Comparison of ENCODE assay signal across 15 cellular contexts in genomic region chr12:108004368-108004767, GRCh38.
DNase-seq lines count a peak whose midpoint lies in the region; ATAC-seq, FAIRE-seq and TF ChIP-seq lines count a peak whose summit lies in the region.
"Had no signal": no experiment of that assay in that cellular context is flagged by ENCODE, and none has a peak within 500 bp of the region (broad histone marks: within the 10 kb centered on the region; RNA-seq: fewer than 3 reads in every experiment).

No MANE protein-coding gene starts in this region.

- POLR2A ChIA-PET in HEK293 (lab: Yijun Ruan, JAX): no interaction called here
- POLR2A ChIA-PET in HepG2 (lab: Yijun Ruan, JAX): no interaction called here

- H3K4me2 ChIP-seq in HepG2 (ENCODE audit: low read depth, low read length): no peak overlapping the region

- no peak for ATAC-seq in HepG2
- no peak for ATAC-seq in GM21737 (IDR thresholded peaks at IDR 0.05; ENCODE audit: unreplicated experiment)

- TF ChIP-seq EP300 in HepG2 (IDR thresholded peaks at IDR 0.05; ENCODE audit: low read depth in 2 of 2, low read length in 2 of 2) (no peak), HepG2 (CRISPR knock-in tag; IDR thresholded peaks at IDR 0.05; ENCODE audit: borderline replicate concordance) (no peak)

- no peak for FAIRE-seq in HepG2 (lab: Jason Lieb, UNC)

- H3K9ac ChIP-seq in HepG2 (ENCODE audit: insufficient read depth, low read depth, low read length): no peak overlapping the region

- 0% methylated on average over 1 of the region's 1 CpG for WGBS in HepG2 (ENCODE audit: low lambda C conversion rate)

- H3K27me3 ChIP-seq in HepG2 (ENCODE audit: control insufficient read depth in 1 of 2, insufficient read depth in 2 of 2, low read length in 2 of 2) (no peaks in the 10 kb centered on the region), Peyer's patch (no peaks in the 10 kb centered on the region)

- H3K4me1 ChIP-seq in HEK293 (ENCODE audit: control insufficient read depth, insufficient read depth, low read length): no peaks in the 10 kb centered on the region
- H3K4me1 ChIP-seq in HepG2 (ENCODE audit: insufficient read depth, low read length): no peaks in the 10 kb centered on the region
- H3K4me1 ChIP-seq in Peyer's patch: no peaks in the 10 kb centered on the region

- intact Hi-C loops in HepG2 (cut with micrococcal nuclease; ENCODE audit: unreplicated experiment): no loop called here

- H3K27ac ChIP-seq in HEK293 (ENCODE audit: extremely low read depth, low read depth, low read length): no peak overlapping the region
- no peak overlapping the region for H3K27ac ChIP-seq in HepG2 (ENCODE audit: extremely low read length, insufficient read depth, low read length)
- no peak overlapping the region for H3K27ac ChIP-seq in Peyer's patch

- no peak for TF ChIP-seq RAD21 in HepG2 (CRISPR knock-in tag; IDR thresholded peaks at IDR 0.05)

- no TSS peak for BruUV-seq in HepG2 (replicated peaks; lab: Mats Ljungman, UMichigan)

- TF ChIP-seq POLR2A in HepG2 (IDR thresholded peaks at IDR 0.05; ENCODE audit: insufficient read depth in 1 of 2, low read depth in 2 of 2, low read length in 2 of 2) (no peak), Peyer's patch (IDR thresholded peaks at IDR 0.05) (no peak)

- CTCF ChIA-PET in HEK293 (lab: Yijun Ruan, JAX): interaction anchor here (0.6 to 2.4 kb wide), 3 partner anchors 11 to 57 kb away, joined by 4 to 7 read pairs (median 5); no protein-coding TSS in a partner anchor
- CTCF ChIA-PET in HepG2 (lab: Yijun Ruan, JAX; ENCODE audit: low intra/inter-chr PET ratio, low total read pairs): no interaction called here

- no peaks in the 10 kb centered on the region for H3K79me2 ChIP-seq in HepG2 (ENCODE audit: insufficient read depth, low read length)

- H3K36me3 ChIP-seq in HEK293 (ENCODE audit: control insufficient read depth in 2 of 2, insufficient read depth in 1 of 2, low read length in 2 of 2) (no peaks in the 10 kb centered on the region), HepG2 (replicated peaks in 1 of 2; ENCODE audit: control insufficient read depth in 1 of 2, insufficient read depth in 2 of 2, low read length in 2 of 2) (no peaks in the 10 kb centered on the region), Peyer's patch (no peaks in the 10 kb centered on the region)

- H2AFZ ChIP-seq in HepG2 (ENCODE audit: low read length): no peak overlapping the region

- H3K9me3 ChIP-seq in HEK293 (ENCODE audit: control insufficient read depth, insufficient read depth, low read depth, low read length) (no peaks in the 10 kb centered on the region), HepG2 (ENCODE audit: low read length) (no peaks in the 10 kb centered on the region), Peyer's patch (no peaks in the 10 kb centered on the region)

- no peaks in the 10 kb centered on the region for H4K20me1 ChIP-seq in HepG2 (ENCODE audit: insufficient read depth, low read length)

- H3K4me3 ChIP-seq in HEK293 (ENCODE audit: low read depth, low read length): no peak overlapping the region
- H3K4me3 ChIP-seq in choroid plexus epithelial cell (ENCODE audit: low read depth, low read length): no peak overlapping the region
- H3K4me3 ChIP-seq in HepG2 (replicated peaks in 1 of 3; ENCODE audit: insufficient read depth in 1 of 3, low read depth in 2 of 3, low read length in 3 of 3): no peak overlapping the region
- H3K4me3 ChIP-seq in Peyer's patch: no peak overlapping the region

- DNase-seq in NCI-H187 (lab: John Stamatoyannopoulos, UW): peak; percentile 11 to 36
- peak; percentile 13 for DNase-seq in choroid plexus epithelial cell (ENCODE audit: low read depth)
- DNase-seq in HepG2 (ENCODE audit: low spot score): no peak
- no peak for DNase-seq in AML-193 (lab: John Stamatoyannopoulos, UW)
- DNase-seq in Peyer's patch: no peak
- no peak for DNase-seq in NCI-H774 (lab: John Stamatoyannopoulos, UW)
- DNase-seq: activated B cell treated with CpG ODN at 0.5 μM for 24 hours; activated T-cell treated with anti-CD3 and anti-CD28 coated beads for 4 hours; CD8-positive, alpha-beta memory T cell; cortex of kidney; Karpas-422; naive B cell; NCI-H2227 treated with DMSO at 0.1 percent for 48 hours had no signal

- TF ChIP-seq CTCF in HEK293 (tag by site-specific recombination; IDR thresholded peaks at IDR 0.05) (no peak), choroid plexus epithelial cell (conservative IDR thresholded peaks at IDR 0.05; ENCODE audit: low read depth, low read length) (no peak), HepG2 (CRISPR knock-in tag; IDR thresholded peaks at IDR 0.05) (no peak), Peyer's patch (IDR thresholded peaks at IDR 0.05) (no peak)

- in situ Hi-C loops in HepG2 (cut with HindIII; ENCODE audit: extremely low pct_ligation_motif_present, low pct_unique_long_range_greater_than_20kb): loop anchor here (10.0 kb wide), 1 partner anchor 490 kb away; no protein-coding TSS in a partner anchor

TF ChIP-seq in HEK293, 187 proteins besides CTCF, POLR2A, EP300 and RAD21:
- peak; percentile 37; the same call in 1 of the 2 replicates for TF ChIP-seq SCRT2 (tag by site-specific recombination; IDR thresholded peaks at IDR 0.05)
- TF ChIP-seq TCF7L2 (IDR thresholded peaks at IDR 0.05; ENCODE audit: borderline replicate concordance, low read depth, low read length): no peak
- TF ChIP-seq, protein P1, sequence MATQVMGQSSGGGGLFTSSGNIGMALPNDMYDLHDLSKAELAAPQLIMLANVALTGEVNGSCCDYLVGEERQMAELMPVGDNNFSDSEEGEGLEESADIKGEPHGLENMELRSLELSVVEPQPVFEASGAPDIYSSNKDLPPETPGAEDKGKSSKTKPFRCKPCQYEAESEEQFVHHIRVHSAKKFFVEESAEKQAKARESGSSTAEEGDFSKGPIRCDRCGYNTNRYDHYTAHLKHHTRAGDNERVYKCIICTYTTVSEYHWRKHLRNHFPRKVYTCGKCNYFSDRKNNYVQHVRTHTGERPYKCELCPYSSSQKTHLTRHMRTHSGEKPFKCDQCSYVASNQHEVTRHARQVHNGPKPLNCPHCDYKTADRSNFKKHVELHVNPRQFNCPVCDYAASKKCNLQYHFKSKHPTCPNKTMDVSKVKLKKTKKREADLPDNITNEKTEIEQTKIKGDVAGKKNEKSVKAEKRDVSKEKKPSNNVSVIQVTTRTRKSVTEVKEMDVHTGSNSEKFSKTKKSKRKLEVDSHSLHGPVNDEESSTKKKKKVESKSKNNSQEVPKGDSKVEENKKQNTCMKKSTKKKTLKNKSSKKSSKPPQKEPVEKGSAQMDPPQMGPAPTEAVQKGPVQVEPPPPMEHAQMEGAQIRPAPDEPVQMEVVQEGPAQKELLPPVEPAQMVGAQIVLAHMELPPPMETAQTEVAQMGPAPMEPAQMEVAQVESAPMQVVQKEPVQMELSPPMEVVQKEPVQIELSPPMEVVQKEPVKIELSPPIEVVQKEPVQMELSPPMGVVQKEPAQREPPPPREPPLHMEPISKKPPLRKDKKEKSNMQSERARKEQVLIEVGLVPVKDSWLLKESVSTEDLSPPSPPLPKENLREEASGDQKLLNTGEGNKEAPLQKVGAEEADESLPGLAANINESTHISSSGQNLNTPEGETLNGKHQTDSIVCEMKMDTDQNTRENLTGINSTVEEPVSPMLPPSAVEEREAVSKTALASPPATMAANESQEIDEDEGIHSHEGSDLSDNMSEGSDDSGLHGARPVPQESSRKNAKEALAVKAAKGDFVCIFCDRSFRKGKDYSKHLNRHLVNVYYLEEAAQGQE (tag by site-specific recombination; IDR thresholded peaks at IDR 0.05): peak; percentile 95
- no peak for TF ChIP-seq ZNF133 (tag by site-specific recombination; IDR thresholded peaks at IDR 0.05)

TF ChIP-seq in HepG2, 621 proteins besides CTCF, POLR2A, EP300 and RAD21:
- TF ChIP-seq ZNF34 (CRISPR knock-in tag; IDR thresholded peaks at IDR 0.05; ENCODE audit: borderline replicate concordance): no peak
- no peak for TF ChIP-seq SRSF1 (optimal IDR thresholded peaks at IDR 0.05; ENCODE audit: low read depth, low read length)
- peak; percentile 93 for TF ChIP-seq MIER2 (CRISPR knock-in tag; IDR thresholded peaks at IDR 0.05)
- TF ChIP-seq, protein P1 (IDR thresholded peaks at IDR 0.05; ENCODE audit: borderline replicate concordance in 1 of 2, low read depth in 1 of 2, low read length in 2 of 2): peak; percentile 57 to 93
- peak; percentile 52; the same call in 1 of the 2 replicates for TF ChIP-seq EHMT2 (IDR thresholded peaks at IDR 0.05; ENCODE audit: borderline replicate concordance, low read depth, low read length)

Comparison
In these comparisons a context has a peak if more than half of its experiments do, and no peak if none do; other contexts are left out.
1. DNase-seq: peak in NCI-H187 (2 of 2) and choroid plexus epithelial cell (single experiment); none in HepG2 (single experiment), AML-193 (0 of 2), Peyer's patch (0 of 3) and NCI-H774 (single experiment).